ENCODE assay signal across 9 cellular contexts in genomic region chr6:33289784-33290315, GRCh38. TPM values are rescaled to one million over a fixed set of nuclear protein-coding genes. Genes with fewer than 3 reads are reported as not detected.
DNase-seq lines count a peak whose midpoint lies in the region; ATAC-seq and TF ChIP-seq lines count a peak whose summit lies in the region.
"Had no signal": no experiment of that assay in that cellular context is flagged by ENCODE, and none has a peak within 500 bp of the region (broad histone marks: within the 10 kb centered on the region; RNA-seq: fewer than 3 reads in every experiment).

No MANE protein-coding gene starts in this region.

- H3K4me3 ChIP-seq in DND-41 (ENCODE audit: low read depth in 1 of 2, low read length in 2 of 2) (peak overlapping the region; percentile 75 to 92), right lobe of liver (peak overlapping the region; percentile 79 to 94 (median 91)), uterus (peak overlapping the region; percentile 80 to 92)

- H4K20me1 ChIP-seq in DND-41 (ENCODE audit: insufficient read depth, low read length) = no peaks in the 10 kb centered on the region

- H3K9me3 ChIP-seq in DND-41 (ENCODE audit: insufficient read depth, low read length, severe bottlenecking) = no peaks in the 10 kb centered on the region
- no peaks in the 10 kb centered on the region for H3K9me3 ChIP-seq in right lobe of liver
- no peaks in the 10 kb centered on the region for H3K9me3 ChIP-seq in uterus

- H3K27ac ChIP-seq in DND-41 (ENCODE audit: low read length) = peak overlapping the region; percentile 88
- H3K27ac ChIP-seq in angular gyrus (ENCODE audit: low read depth, low read length) = peak overlapping the region; percentile 87
- H3K27ac ChIP-seq in right lobe of liver = peak overlapping the region; percentile 67 to 72 (median 69)
- H3K27ac ChIP-seq in uterus = peak overlapping the region; percentile 81 to 87

- no peaks in the 10 kb centered on the region for H3K27me3 ChIP-seq in DND-41 (ENCODE audit: insufficient read depth, low read length, poor library complexity)
- no peaks in the 10 kb centered on the region for H3K27me3 ChIP-seq in right lobe of liver
- H3K27me3 ChIP-seq in uterus = no peaks in the 10 kb centered on the region

- H3K79me2 ChIP-seq in DND-41 (ENCODE audit: insufficient read depth, low read length) = peaks cover 43% of the 10 kb centered on the region

- 7% methylated on average over 13 of the region's 14 CpGs for WGBS in right lobe of liver (ENCODE audit: insufficient coverage, low coverage, low lambda C conversion rate, missing lambda C conversion rate)

- peak overlapping the region; percentile 91 for H2AFZ ChIP-seq in DND-41 (ENCODE audit: low read depth, low read length)

- TF ChIP-seq CTCF in DND-41 (IDR thresholded peaks at IDR 0.05; ENCODE audit: borderline replicate concordance, extremely low read depth, low read length, poor library complexity, severe bottlenecking) = no peak
- no peak for TF ChIP-seq CTCF in right lobe of liver (IDR thresholded peaks at IDR 0.05)
- TF ChIP-seq CTCF in uterus (IDR thresholded peaks at IDR 0.05) = no peak

- H3K4me1 ChIP-seq in DND-41 (ENCODE audit: insufficient read depth, low read length) (peaks cover 35% of the 10 kb centered on the region), right lobe of liver (peaks cover 0 to 16% (median 8%) of the 10 kb centered on the region in 4 donors), uterus (peaks cover 9 to 20% of the 10 kb centered on the region in 2 donors)

- H3K36me3 ChIP-seq in DND-41 (ENCODE audit: insufficient read depth, low read length) = peaks cover 62% of the 10 kb centered on the region
- H3K36me3 ChIP-seq in right lobe of liver = peaks cover 0 to 44% (median 10%) of the 10 kb centered on the region in 4 donors
- no peaks in the 10 kb centered on the region for H3K36me3 ChIP-seq in uterus

- no peak for DNase-seq in DND-41
- no peak for DNase-seq in right lobe of liver
- DNase-seq in uterus = no peak
- DNase-seq in HEK293T (ENCODE audit: extremely low spot score) = no peak
- DNase-seq in inferior parietal cortex (ENCODE audit: extremely low spot score) = no peak
- no peak for DNase-seq in NCI-H187 treated with DMSO at 0.1 percent for 48 hours (lab: John Stamatoyannopoulos, UW)

- POLR2A ChIA-PET in HEK293T (lab: Yijun Ruan, JAX) = interaction anchor here (0.8 to 3.5 kb wide), 10 partner anchors 8 to 290 kb away, joined by 3 to 44 read pairs (median 6); partner anchors contain the start of genes B3GALT4, BAK1, CUTA and RGL2

- H3K9ac ChIP-seq in DND-41 (ENCODE audit: low read depth, low read length) = peak overlapping the region; percentile 72

- intact Hi-C loops in right lobe of liver (cut with DNase I) (no loop called here), uterus (cut with DNase I; ENCODE audit: low total_unique reads) (loop anchor here (10.0 kb wide), 2 partner anchors 85 to 135 kb away; partner anchors contain the start of genes HSD17B8, RING1, RXRB and SLC39A7)

- CTCF ChIA-PET in HEK293T (lab: Yijun Ruan, JAX) = interaction anchor here (1.2 to 1.4 kb wide), 2 partner anchors 10 to 13 kb away, joined by 3 to 6 read pairs; partner anchors contain the start of gene B3GALT4

- peak overlapping the region; percentile 91 for H3K4me2 ChIP-seq in DND-41 (ENCODE audit: insufficient read depth, low read length)

- TF ChIP-seq POLR2A in right lobe of liver (IDR thresholded peaks at IDR 0.05) = no peak
- TF ChIP-seq POLR2A in uterus (IDR thresholded peaks at IDR 0.05) = no peak

- ATAC-seq in DND-41 (ENCODE audit: insufficient read depth, low read depth) = no peak; the same call in 2 of the 3 replicates
- peak; percentile 10 for ATAC-seq in HG03039 (IDR thresholded peaks at IDR 0.05; ENCODE audit: unreplicated experiment)
- ATAC-seq in right lobe of liver = no peak

TF ChIP-seq in HEK293T, 16 proteins besides CTCF, POLR2A, EP300 and RAD21:
- no peak for TF ChIP-seq LEF1 (IDR thresholded peaks at IDR 0.05; ENCODE audit: borderline replicate concordance)
- no peak for TF ChIP-seq PKNOX1 (IDR thresholded peaks at IDR 0.05)
- TF ChIP-seq FOXA1 (IDR thresholded peaks at IDR 0.05) = no peak
- no peak for TF ChIP-seq SP1 (IDR thresholded peaks at IDR 0.05)
- TF ChIP-seq ARNT (IDR thresholded peaks at IDR 0.05) = no peak
- no peak for TF ChIP-seq L3MBTL2 (conservative IDR thresholded peaks at IDR 0.05)
- no peak for TF ChIP-seq FOXM1 (IDR thresholded peaks at IDR 0.05; ENCODE audit: borderline replicate concordance)
- TF ChIP-seq HDGF (IDR thresholded peaks at IDR 0.05; ENCODE audit: borderline replicate concordance) = no peak
- TF ChIP-seq TARDBP (IDR thresholded peaks at IDR 0.05) = no peak
TF ChIP-seq in HEK293T: peak in this region for 0.

RNA-seq across cellular contexts. Expression of gene PFDN6, which starts 0.4 kb away (rescaled TPM):
- total RNA-seq in right lobe of liver (10 to 100 TPM; 23.8 to 35.2 (median 27.5) TPM), uterus (10 to 100 TPM; 13.6 to 33.5 (median 21.6) TPM)

RNA-seq across cellular contexts. Expression of gene WDR46, which starts 0.8 kb away (rescaled TPM):
- total RNA-seq in right lobe of liver = 10 to 100 TPM; 13.1 to 35.2 (median 23.9) TPM
- 10 to 100 TPM; 17.9 to 60.3 (median 31.7) TPM for total RNA-seq in uterus

RNA-seq across cellular contexts. Expression of gene RGL2, which starts 8.9 kb away (rescaled TPM):
- total RNA-seq in right lobe of liver = 10 to 100 TPM; 15.1 to 30.6 (median 23.3) TPM
- total RNA-seq in uterus = 100 to 1,000 TPM in 1 of 4 donors, 10 to 100 TPM in 3; 34.4 to 118 (median 36.0) TPM

RNA-seq across cellular contexts. Expression of gene B3GALT4, which starts 12.9 kb away (rescaled TPM):
- total RNA-seq in right lobe of liver (1 to 10 TPM in 4 of 6 experiments, under 1 TPM in 2; 0.79 to 1.7 (median 1.4) TPM), uterus (10 to 100 TPM in 3 of 4 donors, 1 to 10 TPM in 1; 5.5 to 15.9 (median 14.3) TPM)
- total RNA-seq: M059J had no signal

RNA-seq across cellular contexts. Expression of gene RPS18, which starts 18.0 kb away (rescaled TPM):
- total RNA-seq in right lobe of liver = 100 to 1,000 TPM; 504 to 932 (median 612) TPM
- total RNA-seq in uterus = 1,000 to 10,000 TPM; 2,386 to 5,510 (median 4,061) TPM
